In genomic region chr6:101011165-101011564, GRCh38 we compare ENCODE assay signal across 9 cellular contexts.
DNase-seq lines count a peak whose midpoint lies in the region; ATAC-seq, FAIRE-seq and TF ChIP-seq lines count a peak whose summit lies in the region.
"Had no signal": no experiment of that assay in that cellular context is flagged by ENCODE, and none has a peak within 500 bp of the region (broad histone marks: within the 10 kb centered on the region; RNA-seq: fewer than 3 reads in every experiment).

No MANE protein-coding gene starts in this region.

- H4K20me1 ChIP-seq in mammary epithelial cell (ENCODE audit: insufficient read depth, low read length), result no peaks in the 10 kb centered on the region

- 47% methylated on average over 2 of the region's 2 CpGs for WGBS in mammary epithelial cell (ENCODE audit: low coverage, missing lambda C conversion rate)

- BruUV-seq in mammary epithelial cell (replicated peaks; lab: Mats Ljungman, UMichigan), result no TSS peak

- H3K4me2 ChIP-seq in mammary epithelial cell (ENCODE audit: insufficient read depth, low read depth, low read length), result no peak overlapping the region

- ATAC-seq in GM19467 (IDR thresholded peaks at IDR 0.05; ENCODE audit: unreplicated experiment) (peak; percentile 98), HG03457 (IDR thresholded peaks at IDR 0.05; ENCODE audit: unreplicated experiment) (peak; percentile 99), upper lobe of right lung (no peak), Right ventricle myocardium superior (ENCODE audit: poor library complexity) (no peak), left cardiac atrium (no peak)

- intact Hi-C loops in mammary epithelial cell (cut with micrococcal nuclease) (no loop called here), upper lobe of right lung (cut with DNase I) (no loop called here), Right ventricle myocardium superior (cut with DNase I) (no loop called here), left cardiac atrium (cut with DNase I) (no loop called here)

- H3K4me3 ChIP-seq in mammary epithelial cell (replicated peaks in 1 of 3; ENCODE audit: insufficient read depth in 1 of 3, low read depth in 2 of 3, low read length in 3 of 3) (no peak overlapping the region), upper lobe of right lung (no peak overlapping the region)

- H3K4me1 ChIP-seq in mammary epithelial cell (ENCODE audit: insufficient read depth, low read length), result no peaks in the 10 kb centered on the region
- no peaks in the 10 kb centered on the region for H3K4me1 ChIP-seq in upper lobe of right lung

- TF ChIP-seq POLR2A in GM12891 (IDR thresholded peaks at IDR 0.05; ENCODE audit: low read depth, low read length), result no peak

- H2AFZ ChIP-seq in mammary epithelial cell (ENCODE audit: low read depth, low read length), result peak overlapping the region; percentile 9

- H3K27me3 ChIP-seq in mammary epithelial cell (ENCODE audit: insufficient read depth, low read length) (no peaks in the 10 kb centered on the region), upper lobe of right lung (no peaks in the 10 kb centered on the region)

- no peak overlapping the region for H3K9ac ChIP-seq in mammary epithelial cell (ENCODE audit: insufficient read depth, low read length)

- TF ChIP-seq CTCF in mammary epithelial cell (conservative IDR thresholded peaks at IDR 0.05 in 1 of 2, IDR thresholded peaks at IDR 0.05 in 1 of 2; ENCODE audit: extremely low read depth in 1 of 2, insufficient read depth in 1 of 2, low read depth in 1 of 2, low read length in 2 of 2), result no peak
- no peak for TF ChIP-seq CTCF in upper lobe of right lung (IDR thresholded peaks at IDR 0.05)

- FAIRE-seq in GM12891 (lab: Jason Lieb, UNC), result peak; percentile 23
- FAIRE-seq: endothelial cell of umbilical vein had no signal

- H3K79me2 ChIP-seq in mammary epithelial cell (ENCODE audit: insufficient read depth, low read length), result no peaks in the 10 kb centered on the region

- CTCF ChIA-PET in mammary epithelial cell (lab: Charles Lee; ENCODE audit: low non-redundant PET), result no interaction called here

- no peak overlapping the region for H3K27ac ChIP-seq in mammary epithelial cell (ENCODE audit: insufficient read depth, low read depth, low read length)
- H3K27ac ChIP-seq in upper lobe of right lung, result no peak overlapping the region

- no peaks in the 10 kb centered on the region for H3K9me3 ChIP-seq in mammary epithelial cell (replicated peaks; ENCODE audit: insufficient read depth, low read length)
- no peaks in the 10 kb centered on the region for H3K9me3 ChIP-seq in upper lobe of right lung

- H3K36me3 ChIP-seq in mammary epithelial cell (ENCODE audit: insufficient read depth, low read length) (no peaks in the 10 kb centered on the region), upper lobe of right lung (no peaks in the 10 kb centered on the region)

- dilution Hi-C loops in mammary epithelial cell (cut with HindIII; ENCODE audit: low sequenced_read_pairs), result no loop called here

- DNase-seq in GM12891 (ENCODE audit: insufficient read length, low spot score), result no peak
- DNase-seq in mammary epithelial cell, result peak; percentile 17
- DNase-seq in upper lobe of right lung, result no peak
- DNase-seq in Right ventricle myocardium superior, result no peak
- no peak for DNase-seq in left cardiac atrium
- DNase-seq in retina, result no peak

- in situ Hi-C loops in mammary epithelial cell (cut with MboI; ENCODE audit: low sequenced_read_pairs in 2 of 2), result no loop called here

TF ChIP-seq in GM12891, 5 proteins besides CTCF, POLR2A, EP300 and RAD21:
- TF ChIP-seq POLR2AphosphoS5 (IDR thresholded peaks at IDR 0.05; ENCODE audit: low read depth, low read length) (no peak), TAF1 (IDR thresholded peaks at IDR 0.05; ENCODE audit: low read depth, low read length) (no peak), SPI1 (IDR thresholded peaks at IDR 0.05; ENCODE audit: low read depth, low read length) (peak; percentile 81), POU2F2 (IDR thresholded peaks at IDR 0.05; ENCODE audit: low read depth, low read length) (no peak), PAX5 (IDR thresholded peaks at IDR 0.05; ENCODE audit: insufficient read depth, low read length, severe bottlenecking) (no peak)

Comparison
In these comparisons a context has a peak if more than half of its experiments do, and no peak if none do; other contexts are left out.
1. ATAC-seq: peak in GM19467 (single experiment) and HG03457 (single experiment); none in upper lobe of right lung (single experiment), Right ventricle myocardium superior (single experiment) and left cardiac atrium (0 of 2).